23 cellular contexts compared by ENCODE assay signal in genomic region chr1:47021070-47021469, GRCh38. TPM values are rescaled to one million over a fixed set of nuclear protein-coding genes. Genes with fewer than 3 reads are reported as not detected.
"Had no signal": no experiment of that assay in that cellular context is flagged by ENCODE, and none has a peak within 500 bp of the region (broad histone marks: within the 10 kb centered on the region; RNA-seq: fewer than 3 reads in every experiment).

No MANE protein-coding gene starts in this region.

- H3K27ac Mint-ChIP-seq: dendritic cell treated with granulocyte-macrophage colony-stimulating factor and Interleukin-4, amounts not matched to agents 40 ng/mL and 50 ng/mL, for 4 days; effector memory CD8-positive, alpha-beta T cell; progenitor cell of endocrine pancreas; stimulated activated naive B cell treated with anti-CD40 and anti-IgM and Interleukin-4, amounts not matched to agents 10 μg/mL and 1 μg/mL and 100 μg/mL, for 72 hours; stimulated activated naive CD8-positive, alpha-beta T cell treated with anti-CD3 and anti-CD28 coated beads, Interleukin-15, amount 100 ng/mL, for 72 hours had no signal

- H3K4me3 ChIP-seq: esophagus muscularis mucosa, gastroesophageal sphincter, ovary, right lobe of liver, skin epidermis, testis had no signal

- H3K27me3 ChIP-seq: ovary, right lobe of liver, testis had no signal

- H3K4me1 Mint-ChIP-seq: stimulated activated naive B cell treated with anti-CD40 and anti-IgM and Interleukin-4, amounts not matched to agents 10 μg/mL and 1 μg/mL and 100 μg/mL, for 72 hours; stimulated activated naive CD8-positive, alpha-beta T cell treated with anti-CD3 and anti-CD28 coated beads, Interleukin-15, amount 100 ng/mL, for 72 hours had no signal

- H3K27ac ChIP-seq: epithelial cell of prostate, esophagus muscularis mucosa, ovary, right lobe of liver, skin epidermis had no signal

- H3K4me1 ChIP-seq: testis had no signal

- H3K9me3 ChIP-seq: esophagus muscularis mucosa, gastroesophageal sphincter, ovary, right lobe of liver, testis had no signal

- H3K4me3 Mint-ChIP-seq: dendritic cell treated with granulocyte-macrophage colony-stimulating factor and Interleukin-4, amounts not matched to agents 40 ng/mL and 50 ng/mL, for 4 days; effector memory CD8-positive, alpha-beta T cell; naive thymus-derived CD4-positive, alpha-beta T cell; stimulated activated naive B cell treated with anti-CD40 and anti-IgM and Interleukin-4, amounts not matched to agents 10 μg/mL and 1 μg/mL and 100 μg/mL, for 72 hours; stimulated activated naive CD8-positive, alpha-beta T cell treated with anti-CD3 and anti-CD28 coated beads, Interleukin-15, amount 100 ng/mL, for 72 hours had no signal

- DNase-seq: effector memory CD8-positive, alpha-beta T cell; foreskin fibroblast; hippocampal formation; left colon; mammary epithelial cell; naive thymus-derived CD4-positive, alpha-beta T cell; ovary; right lobe of liver; stimulated activated CD4-positive, alpha-beta T cell treated with anti-CD3 and anti-CD28 coated beads, Interleukin-2, amount 100 ng/mL, for 24 hours; stimulated activated CD4-positive, alpha-beta T cell treated with anti-CD3 and anti-CD28 coated beads, Interleukin-4, amount 100 ng/mL, for 4 hours; stimulated activated naive B cell treated with anti-CD40 and anti-IgM and Interleukin-4, amounts not matched to agents 10 μg/mL and 1 μg/mL and 100 μg/mL, for 72 hours; stimulated activated naive CD8-positive, alpha-beta T cell treated with anti-CD3 and anti-CD28 coated beads, Interleukin-15, amount 100 ng/mL, for 72 hours; testis; trophoblast cell had no signal

- H3K36me3 Mint-ChIP-seq: naive thymus-derived CD4-positive, alpha-beta T cell; stimulated activated naive B cell treated with anti-CD40 and anti-IgM and Interleukin-4, amounts not matched to agents 10 μg/mL and 1 μg/mL and 100 μg/mL, for 72 hours had no signal

- ATAC-seq: effector memory CD8-positive, alpha-beta T cell; gastroesophageal sphincter; left colon; naive thymus-derived CD4-positive, alpha-beta T cell; right lobe of liver; stimulated activated naive B cell treated with anti-CD40 and anti-IgM and Interleukin-4, amounts not matched to agents 10 μg/mL and 1 μg/mL and 100 μg/mL, for 72 hours; stimulated activated naive CD8-positive, alpha-beta T cell treated with anti-CD3 and anti-CD28 coated beads, Interleukin-15, amount 100 ng/mL, for 72 hours had no signal

- H3K9me3 Mint-ChIP-seq: dendritic cell treated with granulocyte-macrophage colony-stimulating factor and Interleukin-4, amounts not matched to agents 40 ng/mL and 50 ng/mL, for 4 days; effector memory CD8-positive, alpha-beta T cell; stimulated activated naive CD8-positive, alpha-beta T cell treated with anti-CD3 and anti-CD28 coated beads, Interleukin-15, amount 100 ng/mL, for 72 hours had no signal

- H3K36me3 ChIP-seq: esophagus muscularis mucosa, gastroesophageal sphincter, ovary, right lobe of liver had no signal

RNA-seq across cellular contexts. Expression of gene CYP4X1, which starts 2.4 kb away (rescaled TPM):
- total RNA-seq: kidney epithelial cell; mononuclear cell; naive thymus-derived CD4-positive, alpha-beta T cell had no signal
- polyA plus RNA-seq: naive thymus-derived CD4-positive, alpha-beta T cell had no signal

RNA-seq across cellular contexts. Expression of gene CYP4Z1, which starts 46.0 kb away (rescaled TPM):
- total RNA-seq: kidney epithelial cell; mammary epithelial cell; mononuclear cell; naive thymus-derived CD4-positive, alpha-beta T cell; neural crest cell; progenitor cell of endocrine pancreas had no signal
- polyA plus RNA-seq: mammary epithelial cell; naive thymus-derived CD4-positive, alpha-beta T cell had no signal
